10 cellular contexts compared by ENCODE assay signal in genomic region chr2:120566331-120567035, GRCh38.
DNase-seq lines count a peak whose midpoint lies in the region; ATAC-seq and TF ChIP-seq lines count a peak whose summit lies in the region.
"Had no signal": no experiment of that assay in that cellular context is flagged by ENCODE, and none has a peak within 500 bp of the region (broad histone marks: within the 10 kb centered on the region; RNA-seq: fewer than 3 reads in every experiment).

No MANE protein-coding gene starts in this region.

- 62 to 74% methylated on average over 18 to 21 of the region's 21 CpGs for WGBS in upper lobe of left lung, 2 donors

- no peak for TF ChIP-seq CTCF in fibroblast of mammary gland (conservative IDR thresholded peaks at IDR 0.05; ENCODE audit: control insufficient read depth, insufficient read depth, low read depth, low read length)
- TF ChIP-seq CTCF in upper lobe of left lung (IDR thresholded peaks at IDR 0.05) = no peak

- DNase-seq in SJSA1 (ENCODE audit: low read depth in 1 of 2, low spot score in 2 of 2) (peak; percentile 55 to 72), fibroblast of mammary gland (ENCODE audit: low read depth) (peak; percentile 91), midbrain (lab: John Stamatoyannopoulos, UW) (peak; percentile 26), upper lobe of left lung (no peak), NK-92 (lab: John Stamatoyannopoulos, UW; ENCODE audit: unreplicated experiment) (no peak)
- no peak for DNase-seq in activated CD4-positive, alpha-beta T cell treated with anti-CD3 and anti-CD28 coated beads for 36 hours
- DNase-seq: DMS 273 treated with DMSO at 0.1 percent for 48 hours, mesendoderm had no signal

- no peaks in the 10 kb centered on the region for H3K4me1 Mint-ChIP-seq in activated CD4-positive, alpha-beta T cell treated with anti-CD3 and anti-CD28 coated beads for 36 hours

- H3K27me3 Mint-ChIP-seq in activated CD4-positive, alpha-beta T cell treated with anti-CD3 and anti-CD28 coated beads for 36 hours = peaks cover 2% of the 10 kb centered on the region

- CTCF ChIA-PET in activated CD4-positive, alpha-beta T cell treated with anti-CD3 and anti-CD28 coated beads for 36 hours (lab: Charles Lee) = no interaction called here

- H3K4me1 ChIP-seq in SJSA1 (replicated peaks) = peaks cover 15% of the 10 kb centered on the region
- no peaks in the 10 kb centered on the region for H3K4me1 ChIP-seq in upper lobe of left lung

- TF ChIP-seq POLR2A in upper lobe of left lung (IDR thresholded peaks at IDR 0.05) = no peak

- H3K36me3 ChIP-seq in SJSA1 = no peaks in the 10 kb centered on the region
- no peaks in the 10 kb centered on the region for H3K36me3 ChIP-seq in upper lobe of left lung

- TF ChIP-seq EP300 in upper lobe of left lung (IDR thresholded peaks at IDR 0.05) = no peak

- no peak overlapping the region for H3K27ac Mint-ChIP-seq in activated CD4-positive, alpha-beta T cell treated with anti-CD3 and anti-CD28 coated beads for 36 hours

- H3K4me3 Mint-ChIP-seq in activated CD4-positive, alpha-beta T cell treated with anti-CD3 and anti-CD28 coated beads for 36 hours = no peak overlapping the region

- H3K9me3 ChIP-seq in SJSA1 (replicated peaks) = no peaks in the 10 kb centered on the region
- no peaks in the 10 kb centered on the region for H3K9me3 ChIP-seq in upper lobe of left lung

- intact Hi-C loops in activated CD4-positive, alpha-beta T cell treated with anti-CD3 and anti-CD28 coated beads for 36 hours (cut with DNase I, micrococcal nuclease) = no loop called here

- no peaks in the 10 kb centered on the region for H3K9me3 Mint-ChIP-seq in activated CD4-positive, alpha-beta T cell treated with anti-CD3 and anti-CD28 coated beads for 36 hours (ENCODE audit: low read depth)

- no peaks in the 10 kb centered on the region for H3K36me3 Mint-ChIP-seq in activated CD4-positive, alpha-beta T cell treated with anti-CD3 and anti-CD28 coated beads for 36 hours (ENCODE audit: low read depth)

- H3K4me3 ChIP-seq in SJSA1 (no peak overlapping the region), fibroblast of mammary gland (ENCODE audit: control insufficient read depth, low read depth, low read length) (no peak overlapping the region), upper lobe of left lung (no peak overlapping the region)

- POLR2A ChIA-PET in activated CD4-positive, alpha-beta T cell treated with anti-CD3 and anti-CD28 coated beads for 36 hours (lab: Charles Lee) = no interaction called here

- H3K27ac ChIP-seq in SJSA1 (peak overlapping the region; percentile 10; the same call in 1 of the 2 replicates), upper lobe of left lung (no peak overlapping the region)
- H3K27ac ChIP-seq: KMS-11 had no signal

- H3K27me3 ChIP-seq in SJSA1 (replicated peaks) (no peaks in the 10 kb centered on the region), upper lobe of left lung (no peaks in the 10 kb centered on the region)

- ATAC-seq in upper lobe of left lung (ENCODE audit: low FRiP score in 2 of 2) (peak; percentile 34 to 88), HG02610 (IDR thresholded peaks at IDR 0.05; ENCODE audit: unreplicated experiment) (no peak)
- no peak for ATAC-seq in activated CD4-positive, alpha-beta T cell treated with anti-CD3 and anti-CD28 coated beads for 36 hours

Comparison
In these comparisons a context has a peak if more than half of its experiments do, and no peak if none do; other contexts are left out.
1. DNase-seq: peak in SJSA1 (2 of 2), fibroblast of mammary gland (single experiment) and midbrain (single experiment); none in upper lobe of left lung (0 of 2), activated CD4-positive, alpha-beta T cell treated with anti-CD3 and anti-CD28 coated beads for 36 hours (single experiment) and NK-92 (single experiment).
2. ATAC-seq: peak in upper lobe of left lung (2 of 2); none in activated CD4-positive, alpha-beta T cell treated with anti-CD3 and anti-CD28 coated beads for 36 hours (single experiment) and HG02610 (single experiment).